Comparison of ENCODE assay signal across 26 cellular contexts in genomic region chr1:64050601-64051000, GRCh38.
"Had no signal": no experiment of that assay in that cellular context is flagged by ENCODE, and none has a peak within 500 bp of the region (broad histone marks: within the 10 kb centered on the region; RNA-seq: fewer than 3 reads in every experiment).

No MANE protein-coding gene starts in this region.

- H3K36me3 ChIP-seq: heart left ventricle, neural progenitor cell, transverse colon had no signal

- H3K27ac ChIP-seq: epithelial cell of prostate, neural progenitor cell, parathyroid adenoma, psoas muscle, testis, transverse colon had no signal

- DNase-seq: activated CD4-positive, alpha-beta T cell treated with anti-CD3 and anti-CD28 coated beads for 1 hour; activated CD4-positive, alpha-beta T cell treated with anti-CD3 and anti-CD28 coated beads, Interleukin-2, amount 10 ng/mL, durations not matched to agents 7 days and 5 days; activated CD8-positive, alpha-beta T cell treated with anti-CD3 and anti-CD28 coated beads for 36 hours; activated naive CD4-positive, alpha-beta T cell; activated T-cell treated with anti-CD3 and anti-CD28 coated beads, Interleukin-2, amount 50 U/mL, for 48 hours; aorta; caudate nucleus; heart left ventricle; hypothalamus; immature natural killer cell; kidney; left colon; natural killer cell; occipital lobe; psoas muscle; stimulated activated CD4-positive, alpha-beta T cell treated with anti-CD3 and anti-CD28 coated beads, Interleukin-15, amount 100 ng/mL, for 24 hours; stimulated activated CD4-positive, alpha-beta T cell treated with anti-CD3 and anti-CD28 coated beads, Interleukin-2, amount 100 ng/mL, for 24 hours; stimulated activated naive CD4-positive, alpha-beta T cell treated with Interleukin-2 at 50 U/mL for 16 hours; T-helper 17 cell; T1000; testis; transverse colon had no signal

- H3K27me3 ChIP-seq: heart left ventricle, neural progenitor cell, testis, transverse colon had no signal

- H3K4me1 ChIP-seq: parathyroid adenoma, testis, transverse colon had no signal

- ATAC-seq: activated CD8-positive, alpha-beta T cell treated with anti-CD3 and anti-CD28 coated beads for 36 hours; activated naive CD4-positive, alpha-beta T cell treated with anti-CD3 and anti-CD28 coated beads, Interleukin-2, amount 50 U/mL, for 72 hours; left colon; natural killer cell; psoas muscle; T-helper 17 cell had no signal

- H3K4me3 ChIP-seq: heart left ventricle, neural progenitor cell, psoas muscle, testis, transverse colon had no signal

- H3K9ac ChIP-seq: neural progenitor cell, parathyroid adenoma had no signal

- H3K9me3 ChIP-seq: heart left ventricle, psoas muscle, testis, transverse colon had no signal
